Comparison of ENCODE assay signal across 1 cellular context in the genomic region with DNA sequence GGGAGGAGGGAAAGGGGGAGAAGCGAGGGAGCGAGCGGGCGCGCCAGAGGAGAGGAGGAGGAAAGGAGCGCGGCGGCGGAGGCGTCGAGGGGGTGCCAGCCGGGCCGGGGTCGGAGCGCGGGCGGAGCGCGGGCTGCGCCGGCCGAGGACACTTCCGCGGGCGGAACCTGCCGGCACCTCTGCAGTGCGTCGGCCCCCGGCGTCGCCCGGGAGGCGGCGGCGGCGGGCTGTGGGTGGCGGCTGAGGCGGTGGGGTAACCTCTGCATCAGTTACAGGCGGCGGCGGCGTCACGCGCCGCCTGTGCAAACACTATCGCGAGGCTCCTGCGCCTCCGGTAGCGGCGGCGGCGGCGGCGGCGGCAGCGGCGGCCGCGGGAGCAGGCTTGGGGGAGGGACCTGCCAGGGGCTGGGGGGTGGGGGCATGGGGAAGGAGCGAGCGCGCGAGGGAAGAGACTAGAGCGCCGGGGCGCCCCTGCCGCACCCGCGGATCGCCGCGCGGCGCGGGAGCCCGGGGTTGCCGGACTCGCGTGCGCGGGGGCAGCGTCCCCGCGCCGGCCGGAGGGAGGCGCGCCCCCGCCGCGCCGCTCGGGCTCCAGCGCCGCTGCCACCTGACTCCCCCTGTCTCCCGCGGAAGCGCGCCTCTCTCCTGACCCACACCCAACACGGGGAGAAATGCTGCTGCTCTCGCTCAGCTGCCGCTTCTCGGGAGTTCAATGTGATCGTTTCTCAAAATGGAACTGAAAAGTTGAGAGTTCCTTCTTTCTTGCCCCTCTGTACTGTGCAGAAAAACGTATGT.
TF ChIP-seq lines count a peak whose summit lies in the region.

Gene TLK1, minus strand, starts transcription at position 264 of the 795 bp plus-strand sequence. CDS start 465 bp downstream, outside the sequence.

TF ChIP-seq in GM12878, 131 proteins besides CTCF, POLR2A, EP300 and RAD21 (continued from another document):
- no peak for TF ChIP-seq USF1 (IDR thresholded peaks at IDR 0.05; ENCODE audit: borderline replicate concordance, extremely low read length, insufficient read depth, low read depth, low read length)
- no peak for TF ChIP-seq RCOR1 (conservative IDR thresholded peaks at IDR 0.05; ENCODE audit: low read depth, low read length)
- no peak for TF ChIP-seq STAT1 (conservative IDR thresholded peaks at IDR 0.05)
- TF ChIP-seq PML (IDR thresholded peaks at IDR 0.05; ENCODE audit: low read length) = peak; percentile 56; the same call in 1 of the 2 replicates
- no peak for TF ChIP-seq ZBTB33 (IDR thresholded peaks at IDR 0.05)
- no peak for TF ChIP-seq NR2C2 (IDR thresholded peaks at IDR 0.05; ENCODE audit: borderline replicate concordance, control insufficient read depth, insufficient read length, low read depth)
- TF ChIP-seq JUND (IDR thresholded peaks at IDR 0.05; ENCODE audit: low read depth, low read length) = no peak
- no peak for TF ChIP-seq CBX3 (IDR thresholded peaks at IDR 0.05; ENCODE audit: borderline replicate concordance, low read depth)
- no peak for TF ChIP-seq SMAD5 (IDR thresholded peaks at IDR 0.05; ENCODE audit: low read depth)
- no peak for TF ChIP-seq EZH2 (IDR thresholded peaks at IDR 0.05; ENCODE audit: borderline replicate concordance, control insufficient read depth, low read depth, low read length)
- TF ChIP-seq SMC3 (IDR thresholded peaks at IDR 0.05; ENCODE audit: borderline replicate concordance, low read length) = 0 out of 2 replicates have a peak, but pooled peaks have one; percentile 11
- no peak for TF ChIP-seq E2F8 (IDR thresholded peaks at IDR 0.05; ENCODE audit: low read depth, partially characterized antibody)
- TF ChIP-seq EGR1 (IDR thresholded peaks at IDR 0.05; ENCODE audit: borderline replicate concordance in 1 of 2, low read depth in 2 of 2, low read length in 2 of 2) = peak in 1 of 2 experiments; percentile 65; a peak in 1 of 3 replicates
- TF ChIP-seq ZNF384 (IDR thresholded peaks at IDR 0.05; ENCODE audit: borderline replicate concordance, low read depth, low read length) = no peak
- TF ChIP-seq IRF4 (IDR thresholded peaks at IDR 0.05; ENCODE audit: low read depth, low read length) = 0 out of 2 replicates have a peak, but pooled peaks have one; percentile 24
- TF ChIP-seq ASH2L (IDR thresholded peaks at IDR 0.05; ENCODE audit: borderline replicate concordance, low read depth) = no peak
- TF ChIP-seq, protein P1, sequence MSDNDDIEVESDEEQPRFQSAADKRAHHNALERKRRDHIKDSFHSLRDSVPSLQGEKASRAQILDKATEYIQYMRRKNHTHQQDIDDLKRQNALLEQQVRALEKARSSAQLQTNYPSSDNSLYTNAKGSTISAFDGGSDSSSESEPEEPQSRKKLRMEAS (IDR thresholded peaks at IDR 0.05; ENCODE audit: low read depth, low read length) = no peak
- TF ChIP-seq ZNF24 (IDR thresholded peaks at IDR 0.05) = peak; percentile 38; the same call in 1 of the 2 replicates
- TF ChIP-seq IKZF1 (conservative IDR thresholded peaks at IDR 0.05) = peak; percentile 77
- TF ChIP-seq IRF3 (IDR thresholded peaks at IDR 0.05) = no peak
- no peak for TF ChIP-seq PAX8 (IDR thresholded peaks at IDR 0.05)
- TF ChIP-seq, protein P2, sequence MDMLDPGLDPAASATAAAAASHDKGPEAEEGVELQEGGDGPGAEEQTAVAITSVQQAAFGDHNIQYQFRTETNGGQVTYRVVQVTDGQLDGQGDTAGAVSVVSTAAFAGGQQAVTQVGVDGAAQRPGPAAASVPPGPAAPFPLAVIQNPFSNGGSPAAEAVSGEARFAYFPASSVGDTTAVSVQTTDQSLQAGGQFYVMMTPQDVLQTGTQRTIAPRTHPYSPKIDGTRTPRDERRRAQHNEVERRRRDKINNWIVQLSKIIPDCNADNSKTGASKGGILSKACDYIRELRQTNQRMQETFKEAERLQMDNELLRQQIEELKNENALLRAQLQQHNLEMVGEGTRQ (IDR thresholded peaks at IDR 0.05; ENCODE audit: borderline replicate concordance, low read depth, low read length) = no peak
- TF ChIP-seq NFXL1 (IDR thresholded peaks at IDR 0.05; ENCODE audit: borderline replicate concordance) = no peak
- no peak for TF ChIP-seq ATF7 (IDR thresholded peaks at IDR 0.05; ENCODE audit: low read depth)
- TF ChIP-seq SMARCA5 (IDR thresholded peaks at IDR 0.05) = peak; percentile 19
- no peak for TF ChIP-seq ATF2 (IDR thresholded peaks at IDR 0.05; ENCODE audit: low read length)
- TF ChIP-seq MEF2B (IDR thresholded peaks at IDR 0.05; ENCODE audit: partially characterized antibody, poor library complexity, severe bottlenecking) = no peak
